Comparison of ENCODE assay signal across 1 cellular context in genomic region chr20:64112691-64113443, GRCh38.
TF ChIP-seq lines count a peak whose summit lies in the region.

No MANE protein-coding gene starts in this region.

TF ChIP-seq in SK-N-SH treated with all-trans-retinoic acid at 6 μM for 48 hours, 23 proteins besides CTCF, POLR2A, EP300 and RAD21 (continued from another document):
- no peak for TF ChIP-seq CREB5 (CRISPR knock-in tag; IDR thresholded peaks at IDR 0.05; ENCODE audit: low read depth)
